In the genomic region with DNA sequence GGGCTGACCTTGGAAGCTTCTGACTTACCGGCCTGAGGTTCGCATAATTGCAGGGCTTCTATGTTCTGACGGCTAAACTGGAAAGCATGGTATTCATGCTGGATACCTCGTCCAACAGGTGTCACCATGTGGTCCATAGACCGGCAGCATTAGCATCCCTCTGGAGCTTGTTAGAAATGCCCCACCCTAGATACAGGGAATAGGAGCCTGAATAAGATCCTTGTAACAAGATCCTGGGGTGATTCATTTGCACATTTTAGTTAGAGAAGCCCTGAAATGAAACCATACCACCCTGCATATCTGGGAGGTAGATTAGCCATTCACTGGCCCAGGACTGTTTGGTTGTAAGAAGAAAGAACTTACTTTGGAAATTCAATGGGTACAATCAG, we compare ENCODE assay signal across 2 cellular contexts.
TF ChIP-seq lines count a peak whose summit lies in the region.

No MANE protein-coding gene starts in this region.

TF ChIP-seq in A549, 52 proteins besides CTCF, POLR2A, EP300 and RAD21 (continued from another document):
- TF ChIP-seq, protein P1, sequence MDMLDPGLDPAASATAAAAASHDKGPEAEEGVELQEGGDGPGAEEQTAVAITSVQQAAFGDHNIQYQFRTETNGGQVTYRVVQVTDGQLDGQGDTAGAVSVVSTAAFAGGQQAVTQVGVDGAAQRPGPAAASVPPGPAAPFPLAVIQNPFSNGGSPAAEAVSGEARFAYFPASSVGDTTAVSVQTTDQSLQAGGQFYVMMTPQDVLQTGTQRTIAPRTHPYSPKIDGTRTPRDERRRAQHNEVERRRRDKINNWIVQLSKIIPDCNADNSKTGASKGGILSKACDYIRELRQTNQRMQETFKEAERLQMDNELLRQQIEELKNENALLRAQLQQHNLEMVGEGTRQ (IDR thresholded peaks at IDR 0.05) = no peak
- TF ChIP-seq FOXS1 (CRISPR knock-in tag; IDR thresholded peaks at IDR 0.05) (no peak), HOXB13 (CRISPR knock-in tag; IDR thresholded peaks at IDR 0.05; ENCODE audit: low read depth) (no peak), CEBPB (IDR thresholded peaks at IDR 0.05) (no peak), MAFK (IDR thresholded peaks at IDR 0.05; ENCODE audit: partially characterized antibody) (no peak), NFE2L2 (conservative IDR thresholded peaks at IDR 0.05; ENCODE audit: low read length) (no peak)
TF ChIP-seq in A549: peak in this region for 0.

TF ChIP-seq in IMR-90, 13 proteins besides CTCF, POLR2A, EP300 and RAD21 (continued from another document):
- TF ChIP-seq, protein P1 (IDR thresholded peaks at IDR 0.05; ENCODE audit: low read depth, low read length) = no peak
- TF ChIP-seq MAFK (IDR thresholded peaks at IDR 0.05; ENCODE audit: low read depth, low read length) (no peak), RFX5 (IDR thresholded peaks at IDR 0.05; ENCODE audit: low read depth, low read length) (no peak), RCOR1 (IDR thresholded peaks at IDR 0.05; ENCODE audit: insufficient replicate concordance, low read length) (no peak)
- TF ChIP-seq, protein P2, sequence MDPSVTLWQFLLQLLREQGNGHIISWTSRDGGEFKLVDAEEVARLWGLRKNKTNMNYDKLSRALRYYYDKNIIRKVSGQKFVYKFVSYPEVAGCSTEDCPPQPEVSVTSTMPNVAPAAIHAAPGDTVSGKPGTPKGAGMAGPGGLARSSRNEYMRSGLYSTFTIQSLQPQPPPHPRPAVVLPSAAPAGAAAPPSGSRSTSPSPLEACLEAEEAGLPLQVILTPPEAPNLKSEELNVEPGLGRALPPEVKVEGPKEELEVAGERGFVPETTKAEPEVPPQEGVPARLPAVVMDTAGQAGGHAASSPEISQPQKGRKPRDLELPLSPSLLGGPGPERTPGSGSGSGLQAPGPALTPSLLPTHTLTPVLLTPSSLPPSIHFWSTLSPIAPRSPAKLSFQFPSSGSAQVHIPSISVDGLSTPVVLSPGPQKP (IDR thresholded peaks at IDR 0.05; ENCODE audit: borderline replicate concordance, low read depth, low read length) = no peak
TF ChIP-seq in IMR-90: peak in this region for 0.
